In the genomic region with DNA sequence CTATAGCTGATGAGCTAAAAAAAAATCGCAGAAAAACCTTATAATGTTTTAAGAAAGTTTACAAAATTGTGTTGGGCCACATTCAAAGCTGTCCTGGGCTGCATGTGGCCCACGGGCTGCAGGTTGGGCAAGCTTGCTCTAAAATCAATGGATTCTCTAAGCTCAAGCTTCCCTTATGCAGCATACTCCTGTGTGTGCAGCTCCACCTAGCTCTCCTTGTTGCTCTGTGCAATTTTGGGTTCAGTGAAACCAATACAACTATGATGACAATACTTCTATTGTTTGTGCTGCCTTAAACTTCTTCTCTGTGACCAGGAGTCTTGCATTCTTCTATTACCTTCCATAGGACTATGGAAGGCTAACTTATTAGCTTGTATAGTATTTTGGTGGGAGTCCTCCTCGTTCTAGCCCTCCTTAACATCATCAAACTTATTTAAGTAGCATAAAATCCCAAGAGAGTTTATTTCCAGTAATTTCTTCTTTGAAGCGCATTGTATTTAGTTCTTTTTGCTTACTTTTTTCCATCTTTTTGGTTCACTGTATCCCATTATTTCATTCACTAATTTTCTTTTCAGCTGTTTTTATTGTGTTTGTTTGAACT, we compare ENCODE assay signal across 8 cellular contexts.
DNase-seq lines count a peak whose midpoint lies in the region; ATAC-seq and TF ChIP-seq lines count a peak whose summit lies in the region.

No MANE protein-coding gene starts in this region.

- peak; percentile 30 for DNase-seq in GM12865 (ENCODE audit: low read depth)
- peak; percentile 11 for DNase-seq in NT2/D1 (ENCODE audit: low read depth, low spot score)
- DNase-seq in fibroblast of gingiva (ENCODE audit: low read depth): peak; percentile 59
- DNase-seq in superior temporal gyrus (ENCODE audit: extremely low spot score): peak; percentile 38
- DNase-seq in stimulated activated CD4-positive, alpha-beta T cell treated with anti-CD3 and anti-CD28 coated beads, Interleukin-4, amount 100 ng/mL, for 24 hours: no peak
- DNase-seq in NCI-H2029 treated with DMSO at 0.1 percent for 48 hours (lab: John Stamatoyannopoulos, UW): no peak

- no peaks in the 10 kb centered on the region for H3K4me1 ChIP-seq in NT2/D1 (ENCODE audit: insufficient read depth, insufficient read length)

- peak; percentile 78 for ATAC-seq in HG02884 (IDR thresholded peaks at IDR 0.05; ENCODE audit: unreplicated experiment)

- TF ChIP-seq CTCF in 22Rv1 (IDR thresholded peaks at IDR 0.05): peak; percentile 84
- TF ChIP-seq CTCF in GM12865 (IDR thresholded peaks at IDR 0.05; ENCODE audit: insufficient read depth, low read depth, low read length, missing control alignments): peak; percentile 37

- H3K27me3 ChIP-seq in NT2/D1 (ENCODE audit: insufficient read depth, insufficient read length): no peaks in the 10 kb centered on the region

- H3K9me3 ChIP-seq in NT2/D1 (ENCODE audit: insufficient read depth, low read length): no peaks in the 10 kb centered on the region

- H3K4me3 ChIP-seq in GM12865 (ENCODE audit: low read depth, low read length): no peak overlapping the region
- no peak overlapping the region for H3K4me3 ChIP-seq in NT2/D1 (ENCODE audit: insufficient read length, low read depth)

- no peaks in the 10 kb centered on the region for H3K36me3 ChIP-seq in NT2/D1 (ENCODE audit: insufficient read depth, insufficient read length, low read length)

- H3K9ac ChIP-seq in NT2/D1 (ENCODE audit: insufficient read length, low read depth): no peak overlapping the region

- H3K27ac ChIP-seq in 22Rv1: no peak overlapping the region

Comparison
In these comparisons a context has a peak if more than half of its experiments do, and no peak if none do; other contexts are left out.
1. DNase-seq: peak in GM12865 (single experiment), NT2/D1 (single experiment), fibroblast of gingiva (single experiment) and superior temporal gyrus (single experiment); none in stimulated activated CD4-positive, alpha-beta T cell treated with anti-CD3 and anti-CD28 coated beads, Interleukin-4, amount 100 ng/mL, for 24 hours (single experiment) and NCI-H2029 treated with DMSO at 0.1 percent for 48 hours (single experiment).